Comparison of ENCODE assay signal across 32 cellular contexts in genomic region chr22:23123804-23124254, GRCh38. TPM values are rescaled to one million over a fixed set of nuclear protein-coding genes. Genes with fewer than 3 reads are reported as not detected.
"Had no signal": no experiment of that assay in that cellular context is flagged by ENCODE, and none has a peak within 500 bp of the region (broad histone marks: within the 10 kb centered on the region; RNA-seq: fewer than 3 reads in every experiment).

No MANE protein-coding gene starts in this region.

- H3K27me3 Mint-ChIP-seq: activated CD4-positive, alpha-beta memory T cell treated with anti-CD3 and anti-CD28 coated beads for 36 hours; activated CD4-positive, alpha-beta T cell treated with anti-CD3 and anti-CD28 coated beads for 36 hours; activated CD8-positive, alpha-beta memory T cell treated with anti-CD3 and anti-CD28 coated beads, Interleukin-2, amount 10 ng/mL, durations not matched to agents 7 days and 5 days; activated naive CD8-positive, alpha-beta T cell; activated naive CD8-positive, alpha-beta T cell treated with anti-CD3 and anti-CD28 coated beads, Interleukin-2, amount 50 U/mL, for 24 hours had no signal

- H3K36me3 ChIP-seq: brain microvascular endothelial cell, SJCRH30 had no signal

- DNase-seq: activated CD4-positive, alpha-beta memory T cell treated with anti-CD3 and anti-CD28 coated beads for 36 hours; activated CD4-positive, alpha-beta T cell treated with anti-CD3 and anti-CD28 coated beads for 36 hours; activated CD4-positive, alpha-beta T cell treated with anti-CD3 and anti-CD28 coated beads, Interleukin-2, amount 50 U/mL, for 1 hour; activated CD8-positive, alpha-beta memory T cell treated with anti-CD3 and anti-CD28 coated beads for 24 hours; activated CD8-positive, alpha-beta memory T cell treated with anti-CD3 and anti-CD28 coated beads, Interleukin-2, amount 10 ng/mL, durations not matched to agents 7 days and 5 days; activated CD8-positive, alpha-beta memory T cell treated with anti-CD3 and anti-CD28 coated beads, Interleukin-2, amount 50 U/mL, for 48 hours; activated effector memory CD4-positive, alpha-beta T cell treated with Interleukin-2 at 50 U/mL for 16 hours; activated naive CD4-positive, alpha-beta T cell treated with anti-CD3 and anti-CD28 coated beads, Interleukin-2, amount 10 ng/mL, durations not matched to agents 7 days and 5 days; activated naive CD8-positive, alpha-beta T cell treated with anti-CD3 and anti-CD28 coated beads, Interleukin-2, amount 50 U/mL, for 24 hours; activated T-cell treated with anti-CD3 and anti-CD28 coated beads, Interleukin-2, amount 50 U/mL, for 48 hours; aorta; brain microvascular endothelial cell; NCI-H1092 treated with DMSO at 0.1 percent for 48 hours; NCI-H1417; NCI-H146; NCI-H187; NCI-H2029 treated with DMSO at 0.1 percent for 48 hours; NCI-H2107; NCI-H2171; NCI-H446 treated with DMSO at 0.1 percent for 48 hours; NCI-H524 treated with DMSO at 0.1 percent for 48 hours; SHP77; SJCRH30 had no signal

- FAIRE-seq: TTC549 had no signal

- H3K36me3 Mint-ChIP-seq: activated CD8-positive, alpha-beta memory T cell treated with anti-CD3 and anti-CD28 coated beads, Interleukin-2, amount 10 ng/mL, durations not matched to agents 7 days and 5 days had no signal

- H3K27me3 ChIP-seq: SJCRH30 had no signal

- ATAC-seq: activated CD4-positive, alpha-beta T cell treated with anti-CD3 and anti-CD28 coated beads for 36 hours; activated CD4-positive, CD25-positive, alpha-beta regulatory T cell treated with anti-CD3 and anti-CD28 coated beads, Interleukin-2, amount 50 U/mL, for 24 hours; activated CD8-positive, alpha-beta memory T cell treated with anti-CD3 and anti-CD28 coated beads, Interleukin-2, amount 10 ng/mL, durations not matched to agents 7 days and 5 days; activated naive CD8-positive, alpha-beta T cell treated with anti-CD3 and anti-CD28 coated beads, Interleukin-2, amount 50 U/mL, for 24 hours; Panc1 had no signal

- H3K27ac Mint-ChIP-seq: activated CD4-positive, alpha-beta memory T cell treated with anti-CD3 and anti-CD28 coated beads for 36 hours; activated CD4-positive, alpha-beta T cell treated with anti-CD3 and anti-CD28 coated beads for 36 hours; activated CD8-positive, alpha-beta memory T cell treated with anti-CD3 and anti-CD28 coated beads, Interleukin-2, amount 10 ng/mL, durations not matched to agents 7 days and 5 days; activated naive CD4-positive, alpha-beta T cell treated with anti-CD3 and anti-CD28 coated beads, Interleukin-2, amount 10 ng/mL, durations not matched to agents 7 days and 5 days; activated naive CD8-positive, alpha-beta T cell treated with anti-CD3 and anti-CD28 coated beads, Interleukin-2, amount 50 U/mL, for 24 hours; T-helper 2 cell treated with Interferon-gamma antibody and Interleukin-4, amounts not matched to agents 5 μg/mL and 100 μg/mL, for 36 hours had no signal

- H3K9me3 ChIP-seq: SJCRH30 had no signal

- H3K4me3 ChIP-seq: SJCRH30, SK-N-MC had no signal

- H3K4me3 Mint-ChIP-seq: activated CD4-positive, alpha-beta memory T cell treated with anti-CD3 and anti-CD28 coated beads for 36 hours; activated CD4-positive, alpha-beta T cell treated with anti-CD3 and anti-CD28 coated beads for 36 hours; activated CD8-positive, alpha-beta memory T cell treated with anti-CD3 and anti-CD28 coated beads, Interleukin-2, amount 10 ng/mL, durations not matched to agents 7 days and 5 days; activated naive CD4-positive, alpha-beta T cell treated with anti-CD3 and anti-CD28 coated beads, Interleukin-2, amount 10 ng/mL, durations not matched to agents 7 days and 5 days; activated naive CD8-positive, alpha-beta T cell; activated naive CD8-positive, alpha-beta T cell treated with anti-CD3 and anti-CD28 coated beads, Interleukin-2, amount 50 U/mL, for 24 hours; T-helper 2 cell treated with Interferon-gamma antibody and Interleukin-4, amounts not matched to agents 5 μg/mL and 100 μg/mL, for 36 hours had no signal

- H3K27ac ChIP-seq: brain microvascular endothelial cell, SJCRH30, SK-N-MC had no signal

- H3K9me3 Mint-ChIP-seq: activated CD4-positive, alpha-beta memory T cell treated with anti-CD3 and anti-CD28 coated beads for 36 hours; activated naive CD8-positive, alpha-beta T cell treated with anti-CD3 and anti-CD28 coated beads, Interleukin-2, amount 50 U/mL, for 24 hours; T-helper 2 cell treated with Interferon-gamma antibody and Interleukin-4, amounts not matched to agents 5 μg/mL and 100 μg/mL, for 36 hours had no signal

RNA-seq across cellular contexts. Expression of gene RSPH14, which starts 18.0 kb away (rescaled TPM):
- total RNA-seq: activated CD8-positive, alpha-beta memory T cell treated with anti-CD3 and anti-CD28 coated beads, Interleukin-2, amount 10 ng/mL, durations not matched to agents 7 days and 5 days; M059J; RPMI7951; SJCRH30; T-helper 1 cell treated with Interleukin-12 subunit alpha and Interleukin-12 subunit beta and Interleukin-4 antibody, amounts not matched to agents 30 ng/mL and 1 ng/mL, for 36 hours had no signal
- polyA plus RNA-seq: aorta had no signal

RNA-seq across cellular contexts. Expression of gene RAB36, which starts 21.4 kb away (rescaled TPM):
- total RNA-seq: SJCRH30; T-helper 1 cell treated with Interleukin-12 subunit alpha and Interleukin-12 subunit beta and Interleukin-4 antibody, amounts not matched to agents 30 ng/mL and 1 ng/mL, for 36 hours had no signal
